ENCODE assay signal across 1 cellular context in genomic region chr5:158942217-158942616, GRCh38.
TF ChIP-seq lines count a peak whose summit lies in the region.

No MANE protein-coding gene starts in this region.

TF ChIP-seq in GM12878, 131 proteins besides CTCF, POLR2A, EP300 and RAD21 (continued from another document and continues in another):
- TF ChIP-seq SKIL (IDR thresholded peaks at IDR 0.05; ENCODE audit: low read depth, poor library complexity, severe bottlenecking) (no peak), PKNOX1 (IDR thresholded peaks at IDR 0.05) (no peak), JUNB (IDR thresholded peaks at IDR 0.05) (peak; percentile 47), FOXM1 (IDR thresholded peaks at IDR 0.05; ENCODE audit: low read depth, low read length) (no peak; the same call in 1 of the 2 replicates), NR2F1 (conservative IDR thresholded peaks at IDR 0.05) (no peak), NR2C1 (IDR thresholded peaks at IDR 0.05) (no peak), REST (IDR thresholded peaks at IDR 0.05; ENCODE audit: low read depth, low read length) (no peak), SIN3A (IDR thresholded peaks at IDR 0.05; ENCODE audit: low read depth, low read length) (no peak), STAT1 (conservative IDR thresholded peaks at IDR 0.05) (no peak), POU2F2 (IDR thresholded peaks at IDR 0.05; ENCODE audit: borderline replicate concordance, low read depth, low read length) (no peak), POLR2AphosphoS5 (IDR thresholded peaks at IDR 0.05; ENCODE audit: low read length) (no peak), ZNF622 (IDR thresholded peaks at IDR 0.05) (no peak), CUX1 (IDR thresholded peaks at IDR 0.05; ENCODE audit: insufficient replicate concordance, low read depth, low read length) (no peak), HSF1 (IDR thresholded peaks at IDR 0.05; ENCODE audit: low read depth, low read length) (no peak), KDM1A (IDR thresholded peaks at IDR 0.05; ENCODE audit: borderline replicate concordance) (no peak), RELB (IDR thresholded peaks at IDR 0.05; ENCODE audit: low read depth) (no peak), MYC (IDR thresholded peaks at IDR 0.05; ENCODE audit: insufficient read depth, insufficient read length, insufficient replicate concordance, low read length, severe bottlenecking) (no peak), PML (IDR thresholded peaks at IDR 0.05; ENCODE audit: low read length) (no peak), ZNF687 (IDR thresholded peaks at IDR 0.05) (no peak), NFYA (IDR thresholded peaks at IDR 0.05; ENCODE audit: borderline replicate concordance, low read depth, low read length) (no peak), BCL3 (IDR thresholded peaks at IDR 0.05; ENCODE audit: borderline replicate concordance, insufficient read depth, low read depth, low read length, poor library complexity, severe bottlenecking) (no peak), CREM (IDR thresholded peaks at IDR 0.05; ENCODE audit: low read depth) (0 out of 2 replicates have a peak, but pooled peaks have one; percentile 12), NFIC (IDR thresholded peaks at IDR 0.05; ENCODE audit: low read depth, low read length) (peak; percentile 54; the same call in 1 of the 2 replicates), E2F8 (IDR thresholded peaks at IDR 0.05; ENCODE audit: low read depth, partially characterized antibody) (no peak), RELA (IDR thresholded peaks at IDR 0.05; ENCODE audit: borderline replicate concordance, partially characterized antibody) (no peak), SIX5 (IDR thresholded peaks at IDR 0.05; ENCODE audit: low read depth, low read length, severe bottlenecking) (no peak), MEF2A (IDR thresholded peaks at IDR 0.05; ENCODE audit: insufficient read depth, low read depth, low read length) (peak; percentile 95), CHD2 (IDR thresholded peaks at IDR 0.05; ENCODE audit: borderline replicate concordance, low read depth, low read length) (no peak), LARP7 (IDR thresholded peaks at IDR 0.05) (no peak)
